ENCODE assay signal across 25 cellular contexts in genomic region chr2:16332681-16333519, GRCh38.
"Had no signal": no experiment of that assay in that cellular context is flagged by ENCODE, and none has a peak within 500 bp of the region (broad histone marks: within the 10 kb centered on the region; RNA-seq: fewer than 3 reads in every experiment).

No MANE protein-coding gene starts in this region.

- DNase-seq: activated CD4-positive, alpha-beta memory T cell treated with anti-CD3 and anti-CD28 coated beads for 36 hours; activated CD4-positive, alpha-beta T cell treated with anti-CD3 and anti-CD28 coated beads, Interleukin-2, amount 10 ng/mL, durations not matched to agents 24 days and 14 days; activated CD4-positive, CD25-positive, alpha-beta regulatory T cell treated with anti-CD3 and anti-CD28 coated beads, Interleukin-2, amount 50 U/mL, for 72 hours; activated CD8-positive, alpha-beta memory T cell treated with anti-CD3 and anti-CD28 coated beads, Interleukin-2, amount 50 U/mL, for 4 hours; activated gamma-delta T cell; activated naive CD4-positive, alpha-beta T cell treated with anti-CD3 and anti-CD28 coated beads, Interleukin-2, amount 10 ng/mL, durations not matched to agents 7 days and 5 days; activated T-cell treated with anti-CD3 and anti-CD28 coated beads, Interleukin-2, amount 50 U/mL, for 1 hour; amygdala; central memory CD4-positive, alpha-beta T cell; foreskin keratinocyte; heart right ventricle; left ventricle myocardium inferior; mesendoderm; mucosa of descending colon; nucleus accumbens; right cardiac atrium; stimulated activated CD4-positive, alpha-beta T cell treated with anti-CD3 and anti-CD28 coated beads, Interleukin-12 subunit alpha, Interleukin-12 subunit beta, amount 100 ng/mL, for 4 hours; stimulated activated CD4-positive, alpha-beta T cell treated with anti-CD3 and anti-CD28 coated beads, Interleukin-4, amount 100 ng/mL, for 1 hour; stimulated activated naive CD8-positive, alpha-beta T cell treated with anti-CD3 and anti-CD28 coated beads, Interleukin-15, amount 100 ng/mL, for 72 hours; substantia nigra; T-helper 17 cell; T1000 had no signal

- H3K9me3 ChIP-seq: breast epithelium, heart right ventricle, left ventricle myocardium inferior, mucosa of descending colon had no signal

- H3K27me3 Mint-ChIP-seq: activated CD4-positive, alpha-beta memory T cell treated with anti-CD3 and anti-CD28 coated beads for 36 hours; activated CD4-positive, alpha-beta T cell treated with anti-CD3 and anti-CD28 coated beads, Interleukin-2, amount 10 ng/mL, durations not matched to agents 24 days and 14 days; activated naive CD4-positive, alpha-beta T cell treated with anti-CD3 and anti-CD28 coated beads, Interleukin-2, amount 10 ng/mL, durations not matched to agents 7 days and 5 days; stimulated activated naive CD8-positive, alpha-beta T cell treated with anti-CD3 and anti-CD28 coated beads, Interleukin-15, amount 100 ng/mL, for 72 hours; T-helper 17 cell had no signal

- H3K36me3 Mint-ChIP-seq: activated CD4-positive, alpha-beta memory T cell treated with anti-CD3 and anti-CD28 coated beads for 36 hours; activated naive CD4-positive, alpha-beta T cell treated with anti-CD3 and anti-CD28 coated beads, Interleukin-2, amount 10 ng/mL, durations not matched to agents 7 days and 5 days; stimulated activated effector memory CD8-positive, alpha-beta T cell treated with anti-CD3 and anti-CD28 coated beads, Interleukin-12 subunit alpha, Interleukin-12 subunit beta, amount 100 ng/mL, for 72 hours had no signal

- H3K36me3 ChIP-seq: breast epithelium, heart right ventricle, left ventricle myocardium inferior had no signal

- ATAC-seq: foreskin keratinocyte; heart right ventricle; mucosa of descending colon; stimulated activated effector memory CD8-positive, alpha-beta T cell treated with anti-CD3 and anti-CD28 coated beads, Interleukin-12 subunit alpha, Interleukin-12 subunit beta, amount 100 ng/mL, for 72 hours; stimulated activated naive CD8-positive, alpha-beta T cell treated with anti-CD3 and anti-CD28 coated beads, Interleukin-15, amount 100 ng/mL, for 72 hours; T-helper 17 cell had no signal

- H3K9me3 Mint-ChIP-seq: activated CD4-positive, alpha-beta T cell treated with anti-CD3 and anti-CD28 coated beads, Interleukin-2, amount 10 ng/mL, durations not matched to agents 24 days and 14 days; activated naive CD4-positive, alpha-beta T cell treated with anti-CD3 and anti-CD28 coated beads, Interleukin-2, amount 10 ng/mL, durations not matched to agents 7 days and 5 days; stimulated activated effector memory CD8-positive, alpha-beta T cell treated with anti-CD3 and anti-CD28 coated beads, Interleukin-12 subunit alpha, Interleukin-12 subunit beta, amount 100 ng/mL, for 72 hours; stimulated activated naive CD8-positive, alpha-beta T cell treated with anti-CD3 and anti-CD28 coated beads, Interleukin-15, amount 100 ng/mL, for 72 hours had no signal

- H3K27ac ChIP-seq: foreskin keratinocyte, heart right ventricle, left ventricle myocardium inferior had no signal

- H3K4me1 ChIP-seq: breast epithelium, foreskin keratinocyte had no signal

- H3K27me3 ChIP-seq: foreskin keratinocyte, heart right ventricle had no signal

- H3K4me3 ChIP-seq: breast epithelium, heart right ventricle, left ventricle myocardium inferior, lung, mucosa of descending colon had no signal

- H3K27ac Mint-ChIP-seq: activated CD4-positive, alpha-beta memory T cell treated with anti-CD3 and anti-CD28 coated beads for 36 hours; activated CD4-positive, alpha-beta T cell treated with anti-CD3 and anti-CD28 coated beads, Interleukin-2, amount 10 ng/mL, durations not matched to agents 24 days and 14 days; activated naive CD4-positive, alpha-beta T cell treated with anti-CD3 and anti-CD28 coated beads, Interleukin-2, amount 10 ng/mL, durations not matched to agents 7 days and 5 days; stimulated activated effector memory CD8-positive, alpha-beta T cell treated with anti-CD3 and anti-CD28 coated beads, Interleukin-12 subunit alpha, Interleukin-12 subunit beta, amount 100 ng/mL, for 72 hours; stimulated activated naive CD8-positive, alpha-beta T cell treated with anti-CD3 and anti-CD28 coated beads, Interleukin-15, amount 100 ng/mL, for 72 hours; T-helper 17 cell had no signal

- H3K4me3 Mint-ChIP-seq: activated CD4-positive, alpha-beta memory T cell treated with anti-CD3 and anti-CD28 coated beads for 36 hours; activated CD4-positive, alpha-beta T cell treated with anti-CD3 and anti-CD28 coated beads, Interleukin-2, amount 10 ng/mL, durations not matched to agents 24 days and 14 days; activated naive CD4-positive, alpha-beta T cell treated with anti-CD3 and anti-CD28 coated beads, Interleukin-2, amount 10 ng/mL, durations not matched to agents 7 days and 5 days; stimulated activated effector memory CD8-positive, alpha-beta T cell treated with anti-CD3 and anti-CD28 coated beads, Interleukin-12 subunit alpha, Interleukin-12 subunit beta, amount 100 ng/mL, for 72 hours; stimulated activated naive CD8-positive, alpha-beta T cell treated with anti-CD3 and anti-CD28 coated beads, Interleukin-15, amount 100 ng/mL, for 72 hours; T-helper 17 cell had no signal

- H3K4me1 Mint-ChIP-seq: activated CD4-positive, alpha-beta T cell treated with anti-CD3 and anti-CD28 coated beads, Interleukin-2, amount 10 ng/mL, durations not matched to agents 24 days and 14 days; activated naive CD4-positive, alpha-beta T cell treated with anti-CD3 and anti-CD28 coated beads, Interleukin-2, amount 10 ng/mL, durations not matched to agents 7 days and 5 days; stimulated activated effector memory CD8-positive, alpha-beta T cell treated with anti-CD3 and anti-CD28 coated beads, Interleukin-12 subunit alpha, Interleukin-12 subunit beta, amount 100 ng/mL, for 72 hours; stimulated activated naive CD8-positive, alpha-beta T cell treated with anti-CD3 and anti-CD28 coated beads, Interleukin-15, amount 100 ng/mL, for 72 hours; T-helper 17 cell had no signal
